In the genomic region with DNA sequence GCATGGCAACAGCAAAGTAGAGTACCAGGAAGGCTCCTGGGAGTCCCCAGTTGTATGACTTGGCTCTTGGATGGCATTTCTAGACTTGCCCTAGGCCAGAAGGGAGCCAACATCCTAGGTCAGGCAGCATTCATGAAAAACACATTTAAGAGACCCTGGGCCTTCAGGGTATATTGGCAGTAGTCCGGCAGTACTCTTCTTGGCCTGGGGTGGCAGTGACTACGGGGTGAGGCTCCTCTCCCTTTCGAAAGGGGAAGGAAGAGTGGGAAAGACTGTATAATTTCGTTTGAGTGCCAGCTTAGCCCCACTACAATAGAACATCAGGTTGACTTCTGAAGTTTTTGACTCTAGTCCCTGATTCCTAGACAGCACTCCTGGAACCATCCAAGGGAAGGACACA, we compare ENCODE assay signal across 23 cellular contexts.
"Had no signal": no experiment of that assay in that cellular context is flagged by ENCODE, and none has a peak within 500 bp of the region (broad histone marks: within the 10 kb centered on the region; RNA-seq: fewer than 3 reads in every experiment).

No MANE protein-coding gene starts in this region.

- H3K27ac ChIP-seq: epithelial cell of prostate, esophagus muscularis mucosa, gastroesophageal sphincter, neutrophil, right atrium auricular region, sigmoid colon, skin epidermis, testis, transverse colon had no signal

- H3K36me3 Mint-ChIP-seq: naive thymus-derived CD4-positive, alpha-beta T cell had no signal

- DNase-seq: effector memory CD4-positive, alpha-beta T cell; glutamatergic neuron; kidney; left colon; left ventricle myocardium superior; mesenchymal stem cell; naive thymus-derived CD4-positive, alpha-beta T cell; nephron progenitor cell; posterior cingulate gyrus; sigmoid colon; stimulated activated CD4-positive, alpha-beta T cell treated with anti-CD3 and anti-CD28 coated beads, Interleukin-2, amount 100 ng/mL, for 24 hours; stimulated activated CD4-positive, alpha-beta T cell treated with anti-CD3 and anti-CD28 coated beads, Interleukin-4, amount 100 ng/mL, for 4 hours; stimulated activated naive B cell treated with anti-CD40 and anti-IgM and Interleukin-4, amounts not matched to agents 10 μg/mL and 1 μg/mL and 100 μg/mL, for 72 hours; stimulated activated naive CD8-positive, alpha-beta T cell treated with anti-CD3 and anti-CD28 coated beads, Interleukin-15, amount 100 ng/mL, for 72 hours; testis; transverse colon had no signal

- H3K27me3 ChIP-seq: esophagus muscularis mucosa, gastroesophageal sphincter, neutrophil, right atrium auricular region, sigmoid colon, testis, transverse colon had no signal

- H3K27me3 Mint-ChIP-seq: naive thymus-derived CD4-positive, alpha-beta T cell; stimulated activated naive B cell treated with anti-CD40 and anti-IgM and Interleukin-4, amounts not matched to agents 10 μg/mL and 1 μg/mL and 100 μg/mL, for 72 hours; stimulated activated naive CD8-positive, alpha-beta T cell treated with anti-CD3 and anti-CD28 coated beads, Interleukin-15, amount 100 ng/mL, for 72 hours had no signal

- H3K36me3 ChIP-seq: esophagus muscularis mucosa, gastroesophageal sphincter, neutrophil, right atrium auricular region, sigmoid colon had no signal

- H3K4me3 Mint-ChIP-seq: naive thymus-derived CD4-positive, alpha-beta T cell; nephron progenitor cell; stimulated activated naive B cell treated with anti-CD40 and anti-IgM and Interleukin-4, amounts not matched to agents 10 μg/mL and 1 μg/mL and 100 μg/mL, for 72 hours; stimulated activated naive CD8-positive, alpha-beta T cell treated with anti-CD3 and anti-CD28 coated beads, Interleukin-15, amount 100 ng/mL, for 72 hours had no signal

- H3K9me3 ChIP-seq: neutrophil, testis, transverse colon had no signal

- H3K27ac Mint-ChIP-seq: naive thymus-derived CD4-positive, alpha-beta T cell; nephron progenitor cell; stimulated activated naive B cell treated with anti-CD40 and anti-IgM and Interleukin-4, amounts not matched to agents 10 μg/mL and 1 μg/mL and 100 μg/mL, for 72 hours; stimulated activated naive CD8-positive, alpha-beta T cell treated with anti-CD3 and anti-CD28 coated beads, Interleukin-15, amount 100 ng/mL, for 72 hours had no signal

- ATAC-seq: gastroesophageal sphincter; left colon; left ventricle myocardium superior; naive thymus-derived CD4-positive, alpha-beta T cell; stimulated activated naive B cell treated with anti-CD40 and anti-IgM and Interleukin-4, amounts not matched to agents 10 μg/mL and 1 μg/mL and 100 μg/mL, for 72 hours; stimulated activated naive CD8-positive, alpha-beta T cell treated with anti-CD3 and anti-CD28 coated beads, Interleukin-15, amount 100 ng/mL, for 72 hours had no signal

- H3K4me1 ChIP-seq: esophagus muscularis mucosa, gastroesophageal sphincter, right atrium auricular region, sigmoid colon, testis, transverse colon had no signal

- H3K4me3 ChIP-seq: esophagus muscularis mucosa, gastroesophageal sphincter, lung, right atrium auricular region, sigmoid colon, skin epidermis, testis, transverse colon had no signal

- H3K4me1 Mint-ChIP-seq: naive thymus-derived CD4-positive, alpha-beta T cell; nephron progenitor cell; stimulated activated naive B cell treated with anti-CD40 and anti-IgM and Interleukin-4, amounts not matched to agents 10 μg/mL and 1 μg/mL and 100 μg/mL, for 72 hours; stimulated activated naive CD8-positive, alpha-beta T cell treated with anti-CD3 and anti-CD28 coated beads, Interleukin-15, amount 100 ng/mL, for 72 hours had no signal
